Comparison of ENCODE assay signal across 1 cellular context in the genomic region with DNA sequence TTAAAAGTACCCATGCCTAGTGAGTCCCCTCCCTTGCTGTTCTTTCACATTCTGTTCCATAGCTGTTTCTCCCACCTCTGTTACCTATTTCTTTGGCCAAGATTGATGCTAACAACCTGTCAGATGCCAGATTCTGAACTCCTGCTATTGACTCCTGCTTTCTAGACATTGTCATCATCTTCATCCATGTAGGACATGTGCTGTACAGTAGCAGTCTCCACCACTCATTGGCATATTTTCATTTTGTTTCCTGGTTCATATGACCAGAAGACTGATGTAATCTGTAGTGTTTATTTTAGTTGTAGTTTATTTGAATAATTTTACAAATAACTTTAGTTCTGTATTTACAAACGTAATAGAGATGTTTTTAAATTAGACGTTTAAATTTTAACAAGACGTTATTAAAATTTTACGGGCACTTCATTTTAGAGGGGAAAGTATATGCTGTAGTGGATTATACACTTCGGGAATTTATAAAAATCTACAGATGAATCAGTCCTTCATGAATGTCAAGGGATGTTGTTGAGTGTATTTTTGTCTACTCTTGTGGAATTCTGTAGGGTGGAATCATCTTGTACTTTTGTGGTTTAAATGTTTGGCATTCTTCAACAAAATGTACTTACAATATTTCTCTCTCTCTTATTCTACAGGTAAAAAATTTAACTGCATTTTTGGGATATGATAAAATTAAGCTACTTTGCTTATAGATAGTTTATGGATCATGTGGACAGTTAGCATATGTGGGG.
TF ChIP-seq lines count a peak whose summit lies in the region.

No MANE protein-coding gene starts in this region.

TF ChIP-seq in IMR-90, 13 proteins besides CTCF, POLR2A, EP300 and RAD21 (continued from another document):
- TF ChIP-seq BHLHE40 (IDR thresholded peaks at IDR 0.05; ENCODE audit: low read depth, low read length) = no peak
- no peak for TF ChIP-seq ELK1 (IDR thresholded peaks at IDR 0.05; ENCODE audit: borderline replicate concordance, low read depth, low read length)
- TF ChIP-seq MAFK (IDR thresholded peaks at IDR 0.05; ENCODE audit: low read depth, low read length) = no peak
